9 cellular contexts compared by ENCODE assay signal in the genomic region with DNA sequence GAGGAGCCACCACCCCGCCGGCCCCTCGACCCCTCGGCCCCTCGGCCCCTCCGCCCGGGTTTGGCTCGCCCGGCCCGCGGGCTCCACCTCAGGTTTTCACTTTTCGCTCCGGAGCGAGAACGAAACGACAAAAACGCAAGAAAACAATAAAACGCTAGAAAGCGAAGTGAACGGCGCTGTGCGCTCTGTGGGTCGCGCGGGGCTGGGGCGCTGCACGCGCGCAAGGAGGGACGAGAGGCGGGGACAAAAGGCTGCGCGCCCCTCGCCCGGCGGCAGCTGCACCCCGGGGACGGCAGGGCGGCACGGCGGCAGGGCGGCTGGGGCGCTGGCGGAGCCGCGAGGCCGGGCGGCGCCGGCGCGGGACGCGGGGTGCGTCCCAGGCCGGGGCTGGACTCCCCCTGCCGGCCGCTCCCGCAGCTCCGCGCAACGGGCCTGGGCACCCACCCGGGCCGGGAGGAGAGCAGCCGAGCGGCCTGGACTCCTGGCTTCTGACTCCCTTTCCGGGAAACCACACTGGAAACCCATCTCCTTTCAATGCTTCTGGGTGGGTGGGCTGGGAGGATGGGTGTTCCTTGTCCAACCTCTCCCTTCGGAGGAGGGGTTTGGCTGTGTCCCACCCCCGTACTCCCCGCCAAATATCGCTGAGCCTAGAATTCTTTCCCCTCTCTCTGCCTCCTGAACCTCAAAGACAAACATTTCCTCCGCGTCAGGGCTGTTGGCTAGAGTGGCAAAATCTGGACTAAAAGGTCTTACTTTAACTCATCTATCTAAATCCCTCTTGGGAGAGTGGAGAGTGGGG. TPM values are rescaled to one million over a fixed set of nuclear protein-coding genes. Genes with fewer than 3 reads are reported as not detected.
DNase-seq lines count a peak whose midpoint lies in the region; ATAC-seq and TF ChIP-seq lines count a peak whose summit lies in the region.
"Had no signal": no experiment of that assay in that cellular context is flagged by ENCODE, and none has a peak within 500 bp of the region (broad histone marks: within the 10 kb centered on the region; RNA-seq: fewer than 3 reads in every experiment).

No MANE protein-coding gene starts in this region.

- peaks cover 53% of the 10 kb centered on the region for H3K27me3 Mint-ChIP-seq in activated naive CD8-positive, alpha-beta T cell treated with anti-CD3 and anti-CD28 coated beads, Interleukin-2, amount 50 U/mL, for 24 hours

- no peak for TF ChIP-seq POLR2A in prostate gland (IDR thresholded peaks at IDR 0.05)

- CTCF ChIA-PET in BJ (lab: Yijun Ruan, JAX), result interaction anchor here (0.6 to 14.0 kb wide), 18 partner anchors 8 to 747 kb away, joined by 3 to 206 read pairs (median 3); a partner anchor contains a TSS

- intact Hi-C loops in left ventricle myocardium superior (cut with micrococcal nuclease) (no loop called here), prostate gland (cut with DNase I) (loop anchor here (5.0 kb wide), 2 partner anchors 48 to 407 kb away; no protein-coding TSS in a partner anchor)

- ATAC-seq in activated naive CD8-positive, alpha-beta T cell treated with anti-CD3 and anti-CD28 coated beads, Interleukin-2, amount 50 U/mL, for 24 hours, result peak; percentile 18
- ATAC-seq in left ventricle myocardium superior, result peak; percentile 47
- no peak for ATAC-seq in GM19328 (IDR thresholded peaks at IDR 0.05; ENCODE audit: unreplicated experiment)
- ATAC-seq in HG03565 (IDR thresholded peaks at IDR 0.05; ENCODE audit: unreplicated experiment), result no peak

- H3K36me3 ChIP-seq in BJ (ENCODE audit: control insufficient read depth, insufficient read depth, low read length) (peaks cover 14% of the 10 kb centered on the region), NT2/D1 (ENCODE audit: insufficient read depth, insufficient read length, low read length) (no peaks in the 10 kb centered on the region), prostate gland (no peaks in the 10 kb centered on the region)

- H3K27me3 ChIP-seq in BJ (ENCODE audit: control insufficient read depth, insufficient read depth, low read length) (no peaks in the 10 kb centered on the region), NT2/D1 (ENCODE audit: insufficient read depth, insufficient read length) (peaks cover 74% of the 10 kb centered on the region), prostate gland (replicated peaks; ENCODE audit: insufficient read depth) (peaks cover 3% of the 10 kb centered on the region)

- H3K4me1 Mint-ChIP-seq in activated naive CD8-positive, alpha-beta T cell treated with anti-CD3 and anti-CD28 coated beads, Interleukin-2, amount 50 U/mL, for 24 hours, result peaks cover 21% of the 10 kb centered on the region

- POLR2A ChIA-PET in BJ (lab: Charles Lee), result no interaction called here

- H3K9me3 Mint-ChIP-seq in activated naive CD8-positive, alpha-beta T cell treated with anti-CD3 and anti-CD28 coated beads, Interleukin-2, amount 50 U/mL, for 24 hours, result no peaks in the 10 kb centered on the region

- H3K36me3 Mint-ChIP-seq in activated naive CD8-positive, alpha-beta T cell treated with anti-CD3 and anti-CD28 coated beads, Interleukin-2, amount 50 U/mL, for 24 hours (ENCODE audit: low read depth), result no peaks in the 10 kb centered on the region

- peak overlapping the region; percentile 38 for H3K4me3 ChIP-seq in BJ (ENCODE audit: low read depth, low read length)
- H3K4me3 ChIP-seq in NT2/D1 (ENCODE audit: insufficient read length, low read depth), result peak overlapping the region; percentile 34
- peak overlapping the region; percentile 45 to 50 for H3K4me3 ChIP-seq in prostate gland

- in situ Hi-C loops in GM13977 (cut with MboI; ENCODE audit: low pct_unique_long_range_greater_than_20kb, low sequenced_read_pairs, unreplicated experiment), result loop anchor here (25.0 kb wide), 1 partner anchor 428 kb away; no protein-coding TSS in a partner anchor

- no peak overlapping the region for H3K27ac Mint-ChIP-seq in activated naive CD8-positive, alpha-beta T cell treated with anti-CD3 and anti-CD28 coated beads, Interleukin-2, amount 50 U/mL, for 24 hours

- H3K27ac ChIP-seq in prostate gland, result peak overlapping the region; percentile 95 to 98

- TF ChIP-seq CTCF in BJ (IDR thresholded peaks at IDR 0.05; ENCODE audit: insufficient read depth, low read depth, low read length) (peak; percentile 51), GM13977 (IDR thresholded peaks at IDR 0.05; ENCODE audit: extremely low read depth, insufficient read depth, missing control alignments) (peak; percentile 64), prostate gland (IDR thresholded peaks at IDR 0.05) (peak; percentile 27 to 64 (median 50))

- peak overlapping the region; percentile 65 for H3K4me3 Mint-ChIP-seq in activated naive CD8-positive, alpha-beta T cell treated with anti-CD3 and anti-CD28 coated beads, Interleukin-2, amount 50 U/mL, for 24 hours

- whole genome bisulfite sequencing in prostate gland, result 1% methylated on average over 73 of the region's 73 CpGs

- H3K9me3 ChIP-seq in NT2/D1 (ENCODE audit: insufficient read depth, low read length) (peaks cover 34% of the 10 kb centered on the region; the same call in 1 of the 2 replicates), prostate gland (no peaks in the 10 kb centered on the region)

- DNase-seq in BJ (ENCODE audit: low read depth) (no peak), GM13977 (ENCODE audit: low spot score) (peak; percentile 79), NT2/D1 (ENCODE audit: low read depth, low spot score) (no peak), left ventricle myocardium superior (peak; percentile 84), prostate gland (ENCODE audit: low spot score) (peak; percentile 56)
- peak; percentile 53 for DNase-seq in activated naive CD8-positive, alpha-beta T cell treated with anti-CD3 and anti-CD28 coated beads, Interleukin-2, amount 50 U/mL, for 24 hours

- H3K4me1 ChIP-seq in NT2/D1 (ENCODE audit: insufficient read depth, insufficient read length), result peaks cover 12% of the 10 kb centered on the region
- no peaks in the 10 kb centered on the region for H3K4me1 ChIP-seq in prostate gland (replicated peaks)

- H3K9ac ChIP-seq in NT2/D1 (ENCODE audit: insufficient read length, low read depth), result peak overlapping the region; percentile 32

RNA-seq across cellular contexts. Expression of a gene that starts 9.9 kb away (rescaled TPM):
- polyA plus RNA-seq in BJ (2011; rRNA removed), result 4.3 and 7.8 TPM in 2 replicates
- polyA minus RNA-seq in BJ (2011; rRNA and poly(A)+ RNA removed), result 8.2 and 9.0 TPM in 2 replicates
- 9.1 TPM for total RNA-seq in left ventricle myocardium superior
- 10 to 100 TPM in 1 of 2 donors, 1 to 10 TPM in 1; 9.2 to 34.1 TPM for total RNA-seq in prostate gland
- total RNA-seq: T-helper 1 cell treated with Interleukin-12 subunit alpha and Interleukin-12 subunit beta and Interleukin-4 antibody, amounts not matched to agents 30 ng/mL and 1 ng/mL, for 36 hours had no signal

RNA-seq across cellular contexts. Expression of a gene that starts 42.7 kb away (rescaled TPM):
- polyA plus RNA-seq in BJ (2011; rRNA removed), result 2.8 and 3.7 TPM in 2 replicates
- polyA minus RNA-seq in BJ (2011; rRNA and poly(A)+ RNA removed), result 2.3 and 2.4 TPM in 2 replicates
- not detected for total RNA-seq in left ventricle myocardium superior
- 1 to 10 TPM; 3.5 to 5.0 TPM for total RNA-seq in prostate gland
- total RNA-seq: T-helper 1 cell treated with Interleukin-12 subunit alpha and Interleukin-12 subunit beta and Interleukin-4 antibody, amounts not matched to agents 30 ng/mL and 1 ng/mL, for 36 hours had no signal

Comparison
In these comparisons a context has a peak if more than half of its experiments do, and no peak if none do; other contexts are left out.
1. DNase-seq: peak in GM13977 (single experiment), activated naive CD8-positive, alpha-beta T cell treated with anti-CD3 and anti-CD28 coated beads, Interleukin-2, amount 50 U/mL, for 24 hours (single experiment), left ventricle myocardium superior (single experiment) and prostate gland (single experiment); none in BJ (single experiment) and NT2/D1 (single experiment).
2. ATAC-seq: peak in activated naive CD8-positive, alpha-beta T cell treated with anti-CD3 and anti-CD28 coated beads, Interleukin-2, amount 50 U/mL, for 24 hours (single experiment) and left ventricle myocardium superior (single experiment); none in GM19328 (single experiment) and HG03565 (single experiment).
3. Peak in every context shown above with its lines, with median percentiles within 50 percentile points of each other: H3K4me3 ChIP-seq and CTCF ChIP-seq.